15 cellular contexts compared by ENCODE assay signal in genomic region chr15:99963096-99963825, GRCh38.
DNase-seq lines count a peak whose midpoint lies in the region; ATAC-seq, FAIRE-seq and TF ChIP-seq lines count a peak whose summit lies in the region.
"Had no signal": no experiment of that assay in that cellular context is flagged by ENCODE, and none has a peak within 500 bp of the region (broad histone marks: within the 10 kb centered on the region; RNA-seq: fewer than 3 reads in every experiment).

No MANE protein-coding gene starts in this region.

- 55 to 69% methylated on average over 8 of the region's 8 CpGs for whole genome bisulfite sequencing in pancreas, 2 donors

- H3K36me3 ChIP-seq in pancreas, result no peaks in the 10 kb centered on the region
- H3K36me3 ChIP-seq: right lobe of liver, stomach had no signal

- DNase-seq in ELR (ENCODE audit: low read depth) (peak; percentile 31), NCI-H226 (peak; percentile 88), epithelial cell of prostate (ENCODE audit: low read depth, low spot score) (peak; percentile 62), pancreas (peak in 3 of 6 donors; percentile 23 to 26 (median 23)), NCI-H2196 treated with DMSO at 0.1 percent for 48 hours (lab: John Stamatoyannopoulos, UW; ENCODE audit: unreplicated experiment) (no peak), NCI-H774 (lab: John Stamatoyannopoulos, UW) (no peak)
- no peak for DNase-seq in central memory CD4-positive, alpha-beta T cell
- DNase-seq: CD4-positive, CD25-positive, alpha-beta regulatory T cell; NCI-H2107; right lobe of liver; stomach had no signal

- H3K4me1 ChIP-seq in pancreas, result no peaks in the 10 kb centered on the region
- H3K4me1 ChIP-seq: right lobe of liver, stomach had no signal

- peak overlapping the region; percentile 29 for H3K27ac ChIP-seq in epithelial cell of prostate
- H3K27ac ChIP-seq in pancreas, result no peak overlapping the region
- H3K27ac ChIP-seq: dorsolateral prefrontal cortex, right lobe of liver, stomach had no signal

- no peak for TF ChIP-seq CTCF in pancreas (IDR thresholded peaks at IDR 0.05)

- ATAC-seq in pancreas (peak; percentile 24 to 63 (median 59)), GM21619 (IDR thresholded peaks at IDR 0.05; ENCODE audit: unreplicated experiment) (no peak)
- ATAC-seq: naive thymus-derived CD4-positive, alpha-beta T cell; WTC11 had no signal

- no peaks in the 10 kb centered on the region for H3K27me3 ChIP-seq in pancreas
- H3K27me3 ChIP-seq: right lobe of liver had no signal

- intact Hi-C loops in pancreas (cut with DNase I), result no loop called here

- no peaks in the 10 kb centered on the region for H3K9me3 ChIP-seq in pancreas
- H3K9me3 ChIP-seq: right lobe of liver, stomach had no signal

- no peak overlapping the region for H3K4me3 ChIP-seq in pancreas
- H3K4me3 ChIP-seq: dorsolateral prefrontal cortex, right lobe of liver, stomach had no signal

- FAIRE-seq in pancreas (lab: Jason Lieb, UNC), result no peak

Comparison
In these comparisons a context has a peak if more than half of its experiments do, and no peak if none do; other contexts are left out.
1. DNase-seq: peak in ELR (single experiment), NCI-H226 (single experiment) and epithelial cell of prostate (single experiment); none in NCI-H2196 treated with DMSO at 0.1 percent for 48 hours (single experiment), central memory CD4-positive, alpha-beta T cell (single experiment) and NCI-H774 (single experiment).